In genomic region chr4:123701046-123701445, GRCh38 we compare ENCODE assay signal across 18 cellular contexts.
A peak's percentile ranks its signal among the peaks of the same experiment; 100 is the strongest.
DNase-seq lines count a peak whose midpoint lies in the region; ATAC-seq, FAIRE-seq and TF ChIP-seq lines count a peak whose summit lies in the region.
"Had no signal": no experiment of that assay in that cellular context is flagged by ENCODE, and none has a peak within 500 bp of the region (broad histone marks: within the 10 kb centered on the region; RNA-seq: fewer than 3 reads in every experiment).

No MANE protein-coding gene starts in this region.

- no peaks in the 10 kb centered on the region for H3K27me3 ChIP-seq in endothelial cell of umbilical vein (ENCODE audit: control insufficient read depth in 2 of 2, insufficient read depth in 2 of 2, low read length in 2 of 2)

- peaks cover 8% of the 10 kb centered on the region for H3K9me3 Mint-ChIP-seq in nephron
- H3K9me3 Mint-ChIP-seq in activated T-helper 1 cell treated with anti-CD3 and anti-CD28 coated beads, Interleukin-12 subunit alpha, Interleukin-12 subunit beta, Interleukin-2, Interleukin-4 antibody, amounts not matched to agents 30 ng/mL and 10 ng/mL and 1 ng/mL, durations not matched to agents 14 hours and 24 hours and 36 hours, result no peaks in the 10 kb centered on the region
- H3K9me3 Mint-ChIP-seq in natural killer cell, result no peaks in the 10 kb centered on the region
- H3K9me3 Mint-ChIP-seq: effector memory CD8-positive, alpha-beta T cell; immature natural killer cell had no signal

- no TSS peak for BruUV-seq in endothelial cell of umbilical vein (replicated peaks; lab: Mats Ljungman, UMichigan)

- H3K4me1 Mint-ChIP-seq in nephron, result peaks cover 20% of the 10 kb centered on the region
- no peaks in the 10 kb centered on the region for H3K4me1 Mint-ChIP-seq in activated T-helper 1 cell treated with anti-CD3 and anti-CD28 coated beads, Interleukin-12 subunit alpha, Interleukin-12 subunit beta, Interleukin-2, Interleukin-4 antibody, amounts not matched to agents 30 ng/mL and 10 ng/mL and 1 ng/mL, durations not matched to agents 14 hours and 24 hours and 36 hours (ENCODE audit: low read depth)
- no peaks in the 10 kb centered on the region for H3K4me1 Mint-ChIP-seq in natural killer cell
- H3K4me1 Mint-ChIP-seq: immature natural killer cell had no signal

- peak; percentile 37 for FAIRE-seq in endothelial cell of umbilical vein (lab: Jason Lieb, UNC)
- FAIRE-seq: bronchial epithelial cell had no signal

- H3K4me1 ChIP-seq in endothelial cell of umbilical vein (ENCODE audit: control insufficient read depth, extremely low read depth, insufficient read depth, low read length), result peaks cover 16% of the 10 kb centered on the region

- no peaks in the 10 kb centered on the region for H3K36me3 Mint-ChIP-seq in nephron (ENCODE audit: low read depth)
- H3K36me3 Mint-ChIP-seq in activated T-helper 1 cell treated with anti-CD3 and anti-CD28 coated beads, Interleukin-12 subunit alpha, Interleukin-12 subunit beta, Interleukin-2, Interleukin-4 antibody, amounts not matched to agents 30 ng/mL and 10 ng/mL and 1 ng/mL, durations not matched to agents 14 hours and 24 hours and 36 hours (ENCODE audit: low read depth), result no peaks in the 10 kb centered on the region
- H3K36me3 Mint-ChIP-seq in natural killer cell, result no peaks in the 10 kb centered on the region
- H3K36me3 Mint-ChIP-seq: CD8-positive, alpha-beta memory T cell; immature natural killer cell had no signal

- H4K20me1 ChIP-seq in endothelial cell of umbilical vein (replicated peaks; ENCODE audit: control insufficient read depth, extremely low read depth, insufficient read depth, low read length), result no peaks in the 10 kb centered on the region

- no peak for TF ChIP-seq POLR2A in endothelial cell of umbilical vein (IDR thresholded peaks at IDR 0.05; ENCODE audit: low read depth, low read length)

- H3K79me2 ChIP-seq in endothelial cell of umbilical vein (ENCODE audit: control insufficient read depth, insufficient read depth, low read length), result no peaks in the 10 kb centered on the region

- intact Hi-C loops in endothelial cell of umbilical vein (cut with micrococcal nuclease) (loop anchor here (2.0 kb wide), 1 partner anchor 286 kb away; no protein-coding TSS in a partner anchor), natural killer cell (cut with micrococcal nuclease) (no loop called here), left colon (cut with DNase I, micrococcal nuclease) (no loop called here)
- intact Hi-C loops in activated T-helper 1 cell treated with anti-CD3 and anti-CD28 coated beads, Interleukin-12 subunit alpha, Interleukin-12 subunit beta, Interleukin-2, Interleukin-4 antibody, amounts not matched to agents 30 ng/mL and 10 ng/mL and 1 ng/mL, durations not matched to agents 14 hours and 24 hours and 36 hours (cut with micrococcal nuclease), result no loop called here

- ATAC-seq in SK-N-SH treated with all-trans-retinoic acid at 6 μM for 48 hours (no peak), natural killer cell (no peak), left colon (no peak), HG03439 (IDR thresholded peaks at IDR 0.05; ENCODE audit: unreplicated experiment) (no peak)
- ATAC-seq: effector memory CD8-positive, alpha-beta T cell had no signal

- no peak overlapping the region for H3K9ac ChIP-seq in endothelial cell of umbilical vein (replicated peaks; ENCODE audit: extremely low read depth, insufficient read depth, low read length)

- H3K4me3 ChIP-seq in AG10803 (ENCODE audit: low read length), result peak overlapping the region; percentile 52
- H3K4me3 ChIP-seq in endothelial cell of umbilical vein (replicated peaks in 1 of 3; ENCODE audit: insufficient read depth in 1 of 3, low read depth in 1 of 3, low read length in 3 of 3), result no peak overlapping the region

- TF ChIP-seq CTCF in AG10803 (conservative IDR thresholded peaks at IDR 0.05; ENCODE audit: low read length) (no peak), endothelial cell of umbilical vein (IDR thresholded peaks at IDR 0.05; ENCODE audit: extremely low read depth in 1 of 2, insufficient read depth in 1 of 2, low read depth in 1 of 2, low read length in 2 of 2) (no peak), nephron (IDR thresholded peaks at IDR 0.05; ENCODE audit: unreplicated experiment in 3 of 3) (no peak), natural killer cell (IDR thresholded peaks at IDR 0.05) (no peak)

- H3K27ac ChIP-seq in endothelial cell of umbilical vein (ENCODE audit: insufficient read depth, low read depth, low read length), result no peak overlapping the region
- H3K27ac ChIP-seq: WERI-Rb-1 had no signal

- dilution Hi-C loops in endothelial cell of umbilical vein (cut with MboI; ENCODE audit: extremely low pct_ligation_motif_present, low sequenced_read_pairs), result no loop called here

- H3K4me3 Mint-ChIP-seq in nephron, result peak overlapping the region in 1 of 3 experiments; percentile 25
- no peak overlapping the region for H3K4me3 Mint-ChIP-seq in activated T-helper 1 cell treated with anti-CD3 and anti-CD28 coated beads, Interleukin-12 subunit alpha, Interleukin-12 subunit beta, Interleukin-2, Interleukin-4 antibody, amounts not matched to agents 30 ng/mL and 10 ng/mL and 1 ng/mL, durations not matched to agents 14 hours and 24 hours and 36 hours
- H3K4me3 Mint-ChIP-seq in natural killer cell, result no peak overlapping the region
- H3K4me3 Mint-ChIP-seq: CD8-positive, alpha-beta memory T cell; effector memory CD8-positive, alpha-beta T cell; immature natural killer cell had no signal

- no peaks in the 10 kb centered on the region for H3K9me1 ChIP-seq in endothelial cell of umbilical vein (replicated peaks; ENCODE audit: control insufficient read depth, extremely low read depth, insufficient read depth, low read length)

- no peaks in the 10 kb centered on the region for H3K27me3 Mint-ChIP-seq in nephron (ENCODE audit: low read depth)
- peaks cover 3% of the 10 kb centered on the region for H3K27me3 Mint-ChIP-seq in activated T-helper 1 cell treated with anti-CD3 and anti-CD28 coated beads, Interleukin-12 subunit alpha, Interleukin-12 subunit beta, Interleukin-2, Interleukin-4 antibody, amounts not matched to agents 30 ng/mL and 10 ng/mL and 1 ng/mL, durations not matched to agents 14 hours and 24 hours and 36 hours (ENCODE audit: insufficient read depth)
- peaks cover 5 to 7% of the 10 kb centered on the region in 2 donors for H3K27me3 Mint-ChIP-seq in natural killer cell (ENCODE audit: low read depth in 2 of 2)

- DNase-seq in AG10803 (ENCODE audit: low read depth) (peak; percentile 40), endothelial cell of umbilical vein (ENCODE audit: low read depth, low spot score) (no peak), natural killer cell (no peak), left colon (no peak)
- DNase-seq in activated T-helper 1 cell treated with anti-CD3 and anti-CD28 coated beads, Interleukin-12 subunit alpha, Interleukin-12 subunit beta, Interleukin-2, Interleukin-4 antibody, amounts not matched to agents 30 ng/mL and 10 ng/mL and 1 ng/mL, durations not matched to agents 14 hours and 24 hours and 36 hours (ENCODE audit: low spot score), result no peak
- DNase-seq: activated CD8-positive, alpha-beta memory T cell treated with anti-CD3 and anti-CD28 coated beads for 24 hours; CD8-positive, alpha-beta memory T cell; effector memory CD8-positive, alpha-beta T cell; GF-D8; immature natural killer cell; NCI-H187 treated with DMSO at 0.1 percent for 48 hours; NCI-H510A treated with DMSO at 0.1 percent for 48 hours; WERI-Rb-1 had no signal

- CTCF ChIA-PET in endothelial cell of umbilical vein (lab: Charles Lee), result no interaction called here

- H3K27ac Mint-ChIP-seq in nephron (peak overlapping the region; percentile 81 to 92 (median 86)), natural killer cell (no peak overlapping the region)
- no peak overlapping the region for H3K27ac Mint-ChIP-seq in activated T-helper 1 cell treated with anti-CD3 and anti-CD28 coated beads, Interleukin-12 subunit alpha, Interleukin-12 subunit beta, Interleukin-2, Interleukin-4 antibody, amounts not matched to agents 30 ng/mL and 10 ng/mL and 1 ng/mL, durations not matched to agents 14 hours and 24 hours and 36 hours
- H3K27ac Mint-ChIP-seq: CD8-positive, alpha-beta memory T cell; effector memory CD8-positive, alpha-beta T cell; immature natural killer cell had no signal

- H2AFZ ChIP-seq in endothelial cell of umbilical vein (ENCODE audit: low read depth, low read length), result no peak overlapping the region

- POLR2A ChIA-PET in endothelial cell of umbilical vein (lab: Charles Lee), result no interaction called here

- no peaks in the 10 kb centered on the region for H3K36me3 ChIP-seq in endothelial cell of umbilical vein (ENCODE audit: control insufficient read depth in 2 of 2, extremely low read depth in 1 of 2, insufficient read depth in 2 of 2, low read length in 2 of 2)
- H3K36me3 ChIP-seq: thoracic aorta, WERI-Rb-1 had no signal

- H3K4me2 ChIP-seq in endothelial cell of umbilical vein (ENCODE audit: insufficient read depth, low read length), result no peak overlapping the region

- no peaks in the 10 kb centered on the region for H3K9me3 ChIP-seq in endothelial cell of umbilical vein (replicated peaks; ENCODE audit: control insufficient read depth, insufficient read depth, low read length)
- H3K9me3 ChIP-seq: thoracic aorta had no signal

TF ChIP-seq in SK-N-SH treated with all-trans-retinoic acid at 6 μM for 48 hours, 23 proteins besides CTCF, POLR2A, EP300 and RAD21:
- no peak for TF ChIP-seq CSDC2 (CRISPR knock-in tag; IDR thresholded peaks at IDR 0.05)
- peak; percentile 22; the same call in 1 of the 2 replicates for TF ChIP-seq TCF4 (CRISPR knock-in tag; IDR thresholded peaks at IDR 0.05; ENCODE audit: borderline replicate concordance)

TF ChIP-seq in endothelial cell of umbilical vein, 7 proteins besides CTCF, POLR2A, EP300 and RAD21:
- TF ChIP-seq EZH2 (IDR thresholded peaks at IDR 0.05; ENCODE audit: borderline replicate concordance, low read depth, low read length, severe bottlenecking) (no peak), FOS (IDR thresholded peaks at IDR 0.05; ENCODE audit: borderline replicate concordance, insufficient read depth, low read length) (peak; percentile 11)

Comparison
In these comparisons a context has a peak if more than half of its experiments do, and no peak if none do; other contexts are left out.
1. H3K27ac Mint-ChIP-seq: peak in nephron (3 of 3); none in activated T-helper 1 cell treated with anti-CD3 and anti-CD28 coated beads, Interleukin-12 subunit alpha, Interleukin-12 subunit beta, Interleukin-2, Interleukin-4 antibody, amounts not matched to agents 30 ng/mL and 10 ng/mL and 1 ng/mL, durations not matched to agents 14 hours and 24 hours and 36 hours (single experiment) and natural killer cell (0 of 2).